Comparison of ENCODE assay signal across 24 cellular contexts in genomic region chr22:43331064-43331435, GRCh38. TPM values are rescaled to one million over a fixed set of nuclear protein-coding genes. Genes with fewer than 3 reads are reported as not detected.
"Had no signal": no experiment of that assay in that cellular context is flagged by ENCODE, and none has a peak within 500 bp of the region (broad histone marks: within the 10 kb centered on the region; RNA-seq: fewer than 3 reads in every experiment).

No MANE protein-coding gene starts in this region.

- H2AFZ ChIP-seq: hepatocyte had no signal

- H3K4me3 ChIP-seq: cardiac muscle cell, coronary artery, dorsolateral prefrontal cortex, gastrocnemius medialis, hepatocyte, spleen, suprapubic skin, tibial artery had no signal

- H3K4me2 ChIP-seq: hepatocyte had no signal

- H3K27ac ChIP-seq: cardiac muscle cell, coronary artery, dorsolateral prefrontal cortex, gastrocnemius medialis, hepatocyte, spleen, suprapubic skin, tibial artery, VCaP had no signal

- DNase-seq: activated CD4-positive, alpha-beta T cell treated with anti-CD3 and anti-CD28 coated beads for 4 hours; activated CD4-positive, alpha-beta T cell treated with anti-CD3 and anti-CD28 coated beads, Interleukin-2, amount 50 U/mL, for 4 hours; activated effector memory CD4-positive, alpha-beta T cell treated with Interleukin-2 at 50 U/mL for 16 hours; activated naive CD4-positive, alpha-beta T cell treated with Interleukin-2 at 50 U/mL for 16 hours; dorsolateral prefrontal cortex; effector memory CD4-positive, alpha-beta T cell; gastrocnemius medialis; glutamatergic neuron; left cardiac atrium; mammary epithelial cell; naive thymus-derived CD4-positive, alpha-beta T cell; right cardiac atrium; spleen; stimulated activated naive CD4-positive, alpha-beta T cell; T-helper 17 cell; tibial artery had no signal

- H3K4me1 ChIP-seq: gastrocnemius medialis, suprapubic skin, tibial artery had no signal

- ATAC-seq: gastrocnemius medialis; left cardiac atrium; naive thymus-derived CD4-positive, alpha-beta T cell; right cardiac atrium; T-helper 17 cell had no signal

- H3K9me3 ChIP-seq: gastrocnemius medialis, spleen, suprapubic skin, tibial artery had no signal

- H3K27me3 ChIP-seq: cardiac muscle cell, hepatocyte had no signal

- H3K79me2 ChIP-seq: hepatocyte had no signal

- H3K36me3 ChIP-seq: cardiac muscle cell, gastrocnemius medialis, spleen, suprapubic skin, tibial artery had no signal

RNA-seq across cellular contexts. Expression of gene SCUBE1, which starts 12.1 kb away (rescaled TPM):
- total RNA-seq: epithelial cell of proximal tubule, mammary epithelial cell, pulmonary artery endothelial cell, T-helper 17 cell had no signal
- polyA plus RNA-seq: keratinocyte; mammary epithelial cell; naive thymus-derived CD4-positive, alpha-beta T cell had no signal
